11 cellular contexts compared by ENCODE assay signal in genomic region chr20:25226433-25227316, GRCh38. TPM values are rescaled to one million over a fixed set of nuclear protein-coding genes. Genes with fewer than 3 reads are reported as not detected.
A peak's percentile ranks its signal among the peaks of the same experiment; 100 is the strongest.
DNase-seq lines count a peak whose midpoint lies in the region; ATAC-seq and TF ChIP-seq lines count a peak whose summit lies in the region.
"Had no signal": no experiment of that assay in that cellular context is flagged by ENCODE, and none has a peak within 500 bp of the region (broad histone marks: within the 10 kb centered on the region; RNA-seq: fewer than 3 reads in every experiment).

No MANE protein-coding gene starts in this region.

- no peak overlapping the region for H2BK12ac ChIP-seq in H9 (ENCODE audit: insufficient read length, low read depth, low read length)

- no peaks in the 10 kb centered on the region for H3K79me1 ChIP-seq in H9 (ENCODE audit: insufficient read depth, low read depth, low read length, poor library complexity, severe bottlenecking)

- H3K23ac ChIP-seq in H9 (ENCODE audit: insufficient read length, low read depth, low read length), result no peak overlapping the region

- no peaks in the 10 kb centered on the region for H3K27me3 ChIP-seq in H9 (ENCODE audit: insufficient read depth, low read length)
- H3K27me3 ChIP-seq in WERI-Rb-1 (ENCODE audit: insufficient read depth, low read depth, severe bottlenecking), result no peaks in the 10 kb centered on the region
- no peaks in the 10 kb centered on the region for H3K27me3 ChIP-seq in right cardiac atrium (ENCODE audit: control insufficient read depth, insufficient read depth)
- no peaks in the 10 kb centered on the region for H3K27me3 ChIP-seq in smooth muscle cell (ENCODE audit: low read depth)
- H3K27me3 ChIP-seq: neural progenitor cell had no signal

- no peak overlapping the region for H2BK5ac ChIP-seq in H9 (ENCODE audit: insufficient read length, low read length)

- H3K4me2 ChIP-seq in H9 (ENCODE audit: insufficient read depth, insufficient read length, low read length), result no peak overlapping the region
- peak overlapping the region; percentile 38 for H3K4me2 ChIP-seq in smooth muscle cell
- H3K4me2 ChIP-seq: neural progenitor cell had no signal

- no peak overlapping the region for H2BK120ac ChIP-seq in H9 (ENCODE audit: low read depth, low read length, poor library complexity, severe bottlenecking)

- H4K20me1 ChIP-seq in H9 (ENCODE audit: control insufficient read depth, insufficient read depth, insufficient read length) (no peaks in the 10 kb centered on the region), smooth muscle cell (ENCODE audit: low read depth) (no peaks in the 10 kb centered on the region)

- no peak overlapping the region for H4K5ac ChIP-seq in H9 (ENCODE audit: insufficient read length, low read depth, low read length)

- no peaks in the 10 kb centered on the region for H3K9me3 ChIP-seq in H9 (ENCODE audit: control insufficient read depth, low read depth, low read length)
- H3K9me3 ChIP-seq in WERI-Rb-1 (ENCODE audit: severe bottlenecking), result no peaks in the 10 kb centered on the region
- no peaks in the 10 kb centered on the region for H3K9me3 ChIP-seq in right cardiac atrium (ENCODE audit: control insufficient read depth, low read length)
- no peaks in the 10 kb centered on the region for H3K9me3 ChIP-seq in smooth muscle cell (replicated peaks; ENCODE audit: low read depth)

- no peak overlapping the region for H3K4me3 Mint-ChIP-seq in H9
- H3K4me3 Mint-ChIP-seq: neural progenitor cell had no signal

- peaks cover 0 to 15% (median 0%) of the 10 kb centered on the region in 3 experiments; a peak in 1 of 7 replicates for H3K36me3 Mint-ChIP-seq in H9 (ENCODE audit: insufficient read depth in 1 of 3, low read depth in 3 of 3)
- H3K36me3 Mint-ChIP-seq: neural progenitor cell had no signal

- H2AFZ ChIP-seq in H9 (ENCODE audit: low read length) (no peak overlapping the region), smooth muscle cell (ENCODE audit: low read depth) (no peak overlapping the region)
- H2AFZ ChIP-seq: neural progenitor cell had no signal

- DNase-seq in H9 (no peak), WERI-Rb-1 (peak; percentile 42), right cardiac atrium (peak; percentile 68 to 84 (median 79)), smooth muscle cell (lab: John Stamatoyannopoulos, UW; ENCODE audit: unreplicated experiment) (no peak), KG1 (lab: John Stamatoyannopoulos, UW) (no peak), GM13976 (ENCODE audit: low spot score) (no peak), NCI-H146 treated with DMSO at 0.1 percent for 48 hours (lab: John Stamatoyannopoulos, UW; ENCODE audit: unreplicated experiment) (no peak)
- no peak for DNase-seq in stimulated activated CD4-positive, alpha-beta T cell treated with anti-CD3 and anti-CD28 coated beads, Interleukin-4, amount 100 ng/mL, for 4 hours
- DNase-seq: activated naive CD4-positive, alpha-beta T cell treated with anti-CD3 and anti-CD28 coated beads, Interleukin-2, amount 50 U/mL, for 16 hours; NCI-H1436 treated with DMSO at 0.1 percent for 48 hours had no signal

- WGBS in H9 (ENCODE audit: extremely low coverage, insufficient read length, low lambda C conversion rate), result no CpG with 5 or more reads among the region's 28 CpGs
- WGBS in right cardiac atrium, result 56% methylated on average over 28 of the region's 28 CpGs
- 86% methylated on average over 28 of the region's 28 CpGs for WGBS in smooth muscle cell (ENCODE audit: low lambda C conversion rate)

- intact Hi-C loops in right cardiac atrium (cut with DNase I), result loop anchor here in 1 of 4 donors (10.0 kb wide), 1 partner anchor 68 kb away; no protein-coding TSS in a partner anchor

- H3K9me3 Mint-ChIP-seq in H9, result no peaks in the 10 kb centered on the region
- H3K9me3 Mint-ChIP-seq: neural progenitor cell had no signal

- no peak overlapping the region for H3K4ac ChIP-seq in H9 (ENCODE audit: low read depth, low read length)

- in situ Hi-C loops in GM13976 (cut with MboI; ENCODE audit: low sequenced_read_pairs, unreplicated experiment), result no loop called here

- peak; percentile 69 to 75 for ATAC-seq in right cardiac atrium

- no peak overlapping the region for H3K4me3 ChIP-seq in WERI-Rb-1 (ENCODE audit: low read depth, low read length)
- no peak overlapping the region for H3K4me3 ChIP-seq in right cardiac atrium (ENCODE audit: low read length)
- H3K4me3 ChIP-seq in smooth muscle cell, result no peak overlapping the region
- H3K4me3 ChIP-seq: neural progenitor cell had no signal

- H2BK20ac ChIP-seq in H9 (ENCODE audit: low read depth, low read length, poor library complexity, severe bottlenecking), result no peak overlapping the region

- H3K14ac ChIP-seq in H9 (ENCODE audit: insufficient read depth, low read length), result no peak overlapping the region

- peak overlapping the region in 2 of 3 experiments; percentile 4 to 9; a peak in 2 of 7 replicates for H3K27ac Mint-ChIP-seq in H9

- H2BK15ac ChIP-seq in H9 (ENCODE audit: low read depth, low read length), result no peak overlapping the region

- no peak overlapping the region for H4K8ac ChIP-seq in H9 (replicated peaks; ENCODE audit: insufficient read length, low read depth, low read length)

- no peak overlapping the region for H3K56ac ChIP-seq in H9 (ENCODE audit: insufficient read length, low read depth, low read length)

- H3K79me2 ChIP-seq in H9 (ENCODE audit: insufficient read depth, low read length), result no peaks in the 10 kb centered on the region
- no peaks in the 10 kb centered on the region for H3K79me2 ChIP-seq in smooth muscle cell (ENCODE audit: low read depth)

- peaks cover 16 to 23% of the 10 kb centered on the region in 2 experiments for H3K4me1 Mint-ChIP-seq in H9

- H3T11ph ChIP-seq in H9 (ENCODE audit: low read length), result no peak overlapping the region

- H3K4me1 ChIP-seq in H9 (ENCODE audit: insufficient read depth, low read length), result no peaks in the 10 kb centered on the region
- H3K4me1 ChIP-seq in right cardiac atrium (ENCODE audit: control insufficient read depth, insufficient read depth, low read length), result peaks cover 17% of the 10 kb centered on the region
- peaks cover 22% of the 10 kb centered on the region for H3K4me1 ChIP-seq in smooth muscle cell (ENCODE audit: low read depth)

- no peaks in the 10 kb centered on the region for H3F3A ChIP-seq in smooth muscle cell (ENCODE audit: low read depth)

- H2AK5ac ChIP-seq in H9 (ENCODE audit: insufficient read length, low read length), result no peak overlapping the region

- H3K9ac ChIP-seq in H9 (ENCODE audit: extremely low read depth, insufficient read length, low read length), result no peak overlapping the region
- no peak overlapping the region for H3K9ac ChIP-seq in smooth muscle cell (ENCODE audit: low read depth)
- H3K9ac ChIP-seq: neural progenitor cell had no signal

- H3K36me3 ChIP-seq in WERI-Rb-1 (peaks cover 7% of the 10 kb centered on the region), smooth muscle cell (ENCODE audit: low read depth) (no peaks in the 10 kb centered on the region)
- H3K36me3 ChIP-seq: neural progenitor cell had no signal

- H4K91ac ChIP-seq in H9 (ENCODE audit: insufficient read length, low read depth, low read length), result no peak overlapping the region

- H3K27ac ChIP-seq in H9 (ENCODE audit: insufficient read length, low read depth, low read length) (no peak overlapping the region), WERI-Rb-1 (no peak overlapping the region), right cardiac atrium (ENCODE audit: low read length) (peak overlapping the region; percentile 81), smooth muscle cell (ENCODE audit: low read depth) (no peak overlapping the region)
- H3K27ac ChIP-seq: neural progenitor cell had no signal

- no peak for TF ChIP-seq CTCF in H9 (conservative IDR thresholded peaks at IDR 0.05)
- no peak for TF ChIP-seq CTCF in WERI-Rb-1 (IDR thresholded peaks at IDR 0.05; ENCODE audit: low read depth, low read length)
- TF ChIP-seq CTCF in smooth muscle cell (IDR thresholded peaks at IDR 0.05; ENCODE audit: borderline replicate concordance, insufficient read depth, poor library complexity, severe bottlenecking), result no peak
- no peak for TF ChIP-seq CTCF in GM13976 (IDR thresholded peaks at IDR 0.05; ENCODE audit: borderline replicate concordance, control extremely low read depth, extremely low read depth, insufficient read depth, missing control alignments)

- H3K18ac ChIP-seq in H9 (ENCODE audit: insufficient read length, low read depth, low read length), result no peak overlapping the region

- H3K27me3 Mint-ChIP-seq in H9 (ENCODE audit: low read depth), result no peaks in the 10 kb centered on the region

- H3K23me2 ChIP-seq in H9 (ENCODE audit: insufficient read length, low read depth, low read length, poor library complexity, severe bottlenecking), result no peaks in the 10 kb centered on the region

RNA-seq across cellular contexts. Expression of gene PYGB, which starts 21.2 kb away (rescaled TPM):
- total RNA-seq in H9 (2021) (46.9 TPM in 2 replicates), right cardiac atrium (100 to 1,000 TPM; 154 to 219 (median 194) TPM), smooth muscle cell (31.8 and 44.4 TPM in 2 replicates)
- polyA plus RNA-seq in right cardiac atrium (136 TPM), smooth muscle cell (39.4 and 43.3 TPM in 2 replicates)

RNA-seq across cellular contexts. Expression of gene ENTPD6, which starts 31.2 kb away (rescaled TPM):
- total RNA-seq in H9 (2021) (51.4 and 57.4 TPM in 2 replicates), right cardiac atrium (100 to 1,000 TPM; 102 to 132 (median 127) TPM), smooth muscle cell (12.6 and 30.1 TPM in 2 replicates)
- polyA plus RNA-seq in right cardiac atrium (146 TPM), smooth muscle cell (19.9 and 34.0 TPM in 2 replicates)

Comparison
In these comparisons a context has a peak if more than half of its experiments do, and no peak if none do; other contexts are left out.
1. DNase-seq: peak in WERI-Rb-1 (single experiment) and right cardiac atrium (3 of 3); none in H9 (single experiment), smooth muscle cell (single experiment), KG1 (single experiment), GM13976 (single experiment), NCI-H146 treated with DMSO at 0.1 percent for 48 hours (single experiment) and stimulated activated CD4-positive, alpha-beta T cell treated with anti-CD3 and anti-CD28 coated beads, Interleukin-4, amount 100 ng/mL, for 4 hours (0 of 2).